Comparison of ENCODE assay signal across 9 cellular contexts in the genomic region with DNA sequence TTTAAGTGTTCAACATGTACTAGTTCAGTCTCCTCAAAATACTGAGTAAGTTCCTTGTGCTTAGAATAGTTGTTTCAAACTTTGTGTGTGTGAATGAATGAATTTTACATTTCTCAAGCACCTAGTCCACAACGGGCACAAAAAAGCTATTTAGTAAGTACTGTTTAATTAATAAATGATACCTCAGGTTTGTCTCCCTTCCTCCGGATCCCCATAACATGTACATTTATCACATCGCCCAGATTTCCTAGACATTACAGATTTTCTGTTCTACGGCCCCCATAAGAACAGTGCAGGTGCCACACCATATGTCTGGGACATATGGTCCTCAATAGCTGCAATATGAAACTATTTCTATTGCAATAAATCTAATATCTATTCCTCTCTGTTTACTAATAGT. TPM values are rescaled to one million over a fixed set of nuclear protein-coding genes. Genes with fewer than 3 reads are reported as not detected.
DNase-seq lines count a peak whose midpoint lies in the region; TF ChIP-seq lines count a peak whose summit lies in the region.
"Had no signal": no experiment of that assay in that cellular context is flagged by ENCODE, and none has a peak within 500 bp of the region (broad histone marks: within the 10 kb centered on the region; RNA-seq: fewer than 3 reads in every experiment).

No MANE protein-coding gene starts in this region.

- DNase-seq in activated naive CD4-positive, alpha-beta T cell treated with anti-CD3 and anti-CD28 coated beads, Interleukin-2, amount 50 U/mL, for 16 hours: no peak
- DNase-seq in PC-9 (no peak), hepatocyte (ENCODE audit: low spot score) (no peak), NCI-H526 treated with DMSO at 0.1 percent for 48 hours (lab: John Stamatoyannopoulos, UW) (no peak)
- DNase-seq in NK-92 treated with Interleukin-12 subunit alpha and Interleukin-12 subunit beta, amount 100 ng/mL, for 24 hours (lab: John Stamatoyannopoulos, UW): no peak
- DNase-seq in activated CD4-positive, alpha-beta memory T cell treated with anti-CD3 and anti-CD28 coated beads for 36 hours: no peak

- peak overlapping the region; percentile 95 for H3K27ac Mint-ChIP-seq in activated naive CD4-positive, alpha-beta T cell treated with anti-CD3 and anti-CD28 coated beads, Interleukin-2, amount 50 U/mL, for 24 hours
- no peak overlapping the region for H3K27ac Mint-ChIP-seq in activated CD4-positive, alpha-beta memory T cell treated with anti-CD3 and anti-CD28 coated beads for 36 hours
- H3K27ac Mint-ChIP-seq: T-helper 17 cell had no signal

- H3K4me3 ChIP-seq in PC-9: peak overlapping the region; percentile 67
- H3K4me3 ChIP-seq in hepatocyte: peak overlapping the region; percentile 9
- H3K4me3 ChIP-seq in thymus (ENCODE audit: low read length): peak overlapping the region; percentile 74

- POLR2A ChIA-PET in PC-9 (lab: Charles Lee; ENCODE audit: unreplicated experiment): no interaction called here
- POLR2A ChIA-PET in activated CD4-positive, alpha-beta memory T cell treated with anti-CD3 and anti-CD28 coated beads for 36 hours (lab: Charles Lee): interaction anchor here (0.8 to 5.4 kb wide), 6 partner anchors 18 to 320 kb away, joined by 3 to 94 read pairs (median 20); no protein-coding TSS in a partner anchor

- H3K4me3 Mint-ChIP-seq in activated naive CD4-positive, alpha-beta T cell treated with anti-CD3 and anti-CD28 coated beads, Interleukin-2, amount 50 U/mL, for 24 hours: no peak overlapping the region
- H3K4me3 Mint-ChIP-seq in activated CD4-positive, alpha-beta memory T cell treated with anti-CD3 and anti-CD28 coated beads for 36 hours: no peak overlapping the region
- H3K4me3 Mint-ChIP-seq: T-helper 17 cell had no signal

- H2AFZ ChIP-seq in PC-9 (peak overlapping the region; percentile 88), hepatocyte (peak overlapping the region; percentile 31)

- H3K36me3 ChIP-seq in PC-9 (ENCODE audit: low read depth) (peaks cover 19% of the 10 kb centered on the region), hepatocyte (replicated peaks; ENCODE audit: insufficient read depth, low read depth) (no peaks in the 10 kb centered on the region), thymus (ENCODE audit: control insufficient read depth, insufficient read depth) (no peaks in the 10 kb centered on the region)

- H3K79me2 ChIP-seq in PC-9 (ENCODE audit: low read depth): peaks cover 53% of the 10 kb centered on the region
- no peaks in the 10 kb centered on the region for H3K79me2 ChIP-seq in hepatocyte

- no peaks in the 10 kb centered on the region for H4K20me1 ChIP-seq in PC-9 (ENCODE audit: insufficient read depth)
- no peaks in the 10 kb centered on the region for H4K20me1 ChIP-seq in hepatocyte (ENCODE audit: insufficient read depth, poor library complexity, severe bottlenecking)

- peaks cover 50% of the 10 kb centered on the region for H3K4me1 Mint-ChIP-seq in activated naive CD4-positive, alpha-beta T cell treated with anti-CD3 and anti-CD28 coated beads, Interleukin-2, amount 50 U/mL, for 24 hours
- peaks cover 38% of the 10 kb centered on the region for H3K4me1 Mint-ChIP-seq in activated CD4-positive, alpha-beta memory T cell treated with anti-CD3 and anti-CD28 coated beads for 36 hours (ENCODE audit: low read depth)

- H3K4me2 ChIP-seq in PC-9 (peak overlapping the region; percentile 99), hepatocyte (peak overlapping the region; percentile 74)

- intact Hi-C loops in PC-9 (cut with micrococcal nuclease; ENCODE audit: unreplicated experiment): loop anchor here (5.0 kb wide), 2 partner anchors 542 to 917 kb away; no protein-coding TSS in a partner anchor
- intact Hi-C loops in activated CD4-positive, alpha-beta memory T cell treated with anti-CD3 and anti-CD28 coated beads for 36 hours (cut with micrococcal nuclease): no loop called here

- H3K27me3 ChIP-seq in PC-9 (ENCODE audit: insufficient read depth, low read depth) (no peaks in the 10 kb centered on the region), hepatocyte (no peaks in the 10 kb centered on the region), thymus (ENCODE audit: control insufficient read depth, insufficient read depth) (no peaks in the 10 kb centered on the region)

- no peak for TF ChIP-seq CTCF in PC-9 (conservative IDR thresholded peaks at IDR 0.05)
- no peak for TF ChIP-seq CTCF in hepatocyte (IDR thresholded peaks at IDR 0.05; ENCODE audit: poor library complexity)

- no peaks in the 10 kb centered on the region for H3K9me3 ChIP-seq in PC-9 (ENCODE audit: insufficient read depth, low read depth)
- no peaks in the 10 kb centered on the region for H3K9me3 ChIP-seq in hepatocyte (ENCODE audit: low read depth)
- H3K9me3 ChIP-seq in thymus (ENCODE audit: control insufficient read depth): no peaks in the 10 kb centered on the region

- no peaks in the 10 kb centered on the region for H3K9me2 ChIP-seq in PC-9 (ENCODE audit: insufficient read depth)
- H3K9me2 ChIP-seq in hepatocyte (replicated peaks; ENCODE audit: insufficient read depth): no peaks in the 10 kb centered on the region

- no peaks in the 10 kb centered on the region for H3K27me3 Mint-ChIP-seq in activated naive CD4-positive, alpha-beta T cell treated with anti-CD3 and anti-CD28 coated beads, Interleukin-2, amount 50 U/mL, for 24 hours
- H3K27me3 Mint-ChIP-seq in activated CD4-positive, alpha-beta memory T cell treated with anti-CD3 and anti-CD28 coated beads for 36 hours: no peaks in the 10 kb centered on the region
- H3K27me3 Mint-ChIP-seq: T-helper 17 cell had no signal

- peak overlapping the region; percentile 70 for H3K27ac ChIP-seq in PC-9
- H3K27ac ChIP-seq in hepatocyte: peak overlapping the region; percentile 22
- H3K27ac ChIP-seq in thymus (ENCODE audit: low read depth): peak overlapping the region; percentile 58

- peaks cover 11% of the 10 kb centered on the region for H3F3A ChIP-seq in PC-9 (ENCODE audit: insufficient read depth, low read depth)

- peaks cover 16% of the 10 kb centered on the region for H3K36me3 Mint-ChIP-seq in activated naive CD4-positive, alpha-beta T cell treated with anti-CD3 and anti-CD28 coated beads, Interleukin-2, amount 50 U/mL, for 24 hours
- H3K36me3 Mint-ChIP-seq in activated CD4-positive, alpha-beta memory T cell treated with anti-CD3 and anti-CD28 coated beads for 36 hours: peaks cover 22% of the 10 kb centered on the region

- WGBS in hepatocyte (ENCODE audit: low lambda C conversion rate, missing lambda C conversion rate): 43% methylated on average over 4 of the region's 4 CpGs
- WGBS in thymus: 11% methylated on average over 4 of the region's 4 CpGs

- no TSS peak for BruUV-seq in PC-9 (replicated peaks; lab: Mats Ljungman, UMichigan)

- H3K4me1 ChIP-seq in PC-9 (replicated peaks; ENCODE audit: insufficient read depth) (peaks cover 24% of the 10 kb centered on the region), hepatocyte (ENCODE audit: insufficient read depth) (no peaks in the 10 kb centered on the region), thymus (ENCODE audit: control insufficient read depth, insufficient read depth, low read length) (peaks cover 5% of the 10 kb centered on the region)

- H3K9me3 Mint-ChIP-seq in activated naive CD4-positive, alpha-beta T cell treated with anti-CD3 and anti-CD28 coated beads, Interleukin-2, amount 50 U/mL, for 24 hours: no peaks in the 10 kb centered on the region
- H3K9me3 Mint-ChIP-seq in activated CD4-positive, alpha-beta memory T cell treated with anti-CD3 and anti-CD28 coated beads for 36 hours: no peaks in the 10 kb centered on the region

- CTCF ChIA-PET in PC-9 (lab: Charles Lee): no interaction called here
- CTCF ChIA-PET in activated CD4-positive, alpha-beta memory T cell treated with anti-CD3 and anti-CD28 coated beads for 36 hours (lab: Charles Lee): interaction anchor here (0.6 to 3.7 kb wide), 9 partner anchors 16 to 484 kb away, joined by 3 to 28 read pairs (median 7); no protein-coding TSS in a partner anchor

RNA-seq across cellular contexts. Expression of a gene that starts 1.3 kb away (rescaled TPM):
- total RNA-seq in PC-9 (2021) (62.2 and 63.4 TPM in 2 replicates), hepatocyte (11.8 and 13.8 TPM in 2 replicates)
- polyA plus RNA-seq in hepatocyte (14.2 and 14.3 TPM in 2 replicates), thymus (5.8 TPM)
- 100 to 1,000 TPM; 102 to 104 TPM for total RNA-seq in activated CD4-positive, alpha-beta memory T cell treated with anti-CD3 and anti-CD28 coated beads for 36 hours

RNA-seq across cellular contexts. Expression of a gene that starts 57.2 kb away (rescaled TPM):
- total RNA-seq in PC-9 (2021): 0.76 and 1.8 TPM in 2 replicates
- total RNA-seq in hepatocyte: 0.13 and 0.60 TPM in 2 replicates
- not detected in 2 replicates for polyA plus RNA-seq in hepatocyte
- polyA plus RNA-seq in thymus: 3.4 TPM
- total RNA-seq in activated CD4-positive, alpha-beta memory T cell treated with anti-CD3 and anti-CD28 coated beads for 36 hours: under 1 TPM; 0.14 to 0.19 TPM

Comparison
In these comparisons a context has a peak if more than half of its experiments do, and no peak if none do; other contexts are left out.
1. H3K4me3 ChIP-seq: peak in every context shown above with its lines; median percentile 74 in thymus; 67 in PC-9; 9 in hepatocyte.